Comparison of ENCODE assay signal across 2 cellular contexts in the genomic region with DNA sequence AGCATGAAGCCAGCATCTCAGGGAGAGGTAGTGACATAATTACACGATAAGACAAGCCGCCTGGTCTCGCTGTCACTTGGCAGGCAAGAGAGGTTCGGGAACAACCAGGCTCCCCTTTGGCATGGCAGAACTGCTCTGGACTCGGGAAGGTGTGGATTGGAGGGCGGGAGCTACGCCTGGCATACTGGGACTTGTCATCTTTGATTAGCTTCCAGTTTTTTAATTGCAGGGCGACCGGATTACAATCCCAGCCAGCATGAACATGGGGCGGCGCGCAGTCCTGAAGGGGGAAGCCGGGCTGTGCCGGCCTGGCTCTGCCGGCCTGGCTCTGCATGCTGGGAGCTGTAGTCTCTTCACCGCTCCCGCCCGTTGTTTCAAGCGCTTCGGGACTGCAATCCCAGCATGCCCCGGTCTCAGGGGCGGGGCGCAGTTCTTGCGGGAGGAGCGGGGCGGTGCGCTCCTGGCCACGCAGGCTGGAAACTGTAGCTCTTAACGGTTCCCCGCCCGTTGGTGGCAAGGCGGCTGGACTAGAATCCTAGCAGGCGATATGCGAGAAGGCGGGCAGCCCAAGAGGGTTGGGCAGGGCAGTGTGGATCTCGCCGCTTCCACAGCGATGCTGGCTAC.
TF ChIP-seq lines count a peak whose summit lies in the region.

No MANE protein-coding gene starts in this region.

TF ChIP-seq in liver, 16 proteins besides CTCF, POLR2A, EP300 and RAD21:
- no peak for TF ChIP-seq EGR1 (IDR thresholded peaks at IDR 0.05; ENCODE audit: low read depth in 2 of 2)
- TF ChIP-seq FOXA2 (IDR thresholded peaks at IDR 0.05) = no peak
- no peak for TF ChIP-seq FOXA1 (IDR thresholded peaks at IDR 0.05)
- TF ChIP-seq, protein P1, sequence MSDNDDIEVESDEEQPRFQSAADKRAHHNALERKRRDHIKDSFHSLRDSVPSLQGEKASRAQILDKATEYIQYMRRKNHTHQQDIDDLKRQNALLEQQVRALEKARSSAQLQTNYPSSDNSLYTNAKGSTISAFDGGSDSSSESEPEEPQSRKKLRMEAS (IDR thresholded peaks at IDR 0.05) = peak; percentile 10
- TF ChIP-seq YY1 (IDR thresholded peaks at IDR 0.05) = peak; percentile 55
- TF ChIP-seq HNF4A (conservative IDR thresholded peaks at IDR 0.05) = peak in 1 of 2 donors; percentile 3
- TF ChIP-seq, protein P2, sequence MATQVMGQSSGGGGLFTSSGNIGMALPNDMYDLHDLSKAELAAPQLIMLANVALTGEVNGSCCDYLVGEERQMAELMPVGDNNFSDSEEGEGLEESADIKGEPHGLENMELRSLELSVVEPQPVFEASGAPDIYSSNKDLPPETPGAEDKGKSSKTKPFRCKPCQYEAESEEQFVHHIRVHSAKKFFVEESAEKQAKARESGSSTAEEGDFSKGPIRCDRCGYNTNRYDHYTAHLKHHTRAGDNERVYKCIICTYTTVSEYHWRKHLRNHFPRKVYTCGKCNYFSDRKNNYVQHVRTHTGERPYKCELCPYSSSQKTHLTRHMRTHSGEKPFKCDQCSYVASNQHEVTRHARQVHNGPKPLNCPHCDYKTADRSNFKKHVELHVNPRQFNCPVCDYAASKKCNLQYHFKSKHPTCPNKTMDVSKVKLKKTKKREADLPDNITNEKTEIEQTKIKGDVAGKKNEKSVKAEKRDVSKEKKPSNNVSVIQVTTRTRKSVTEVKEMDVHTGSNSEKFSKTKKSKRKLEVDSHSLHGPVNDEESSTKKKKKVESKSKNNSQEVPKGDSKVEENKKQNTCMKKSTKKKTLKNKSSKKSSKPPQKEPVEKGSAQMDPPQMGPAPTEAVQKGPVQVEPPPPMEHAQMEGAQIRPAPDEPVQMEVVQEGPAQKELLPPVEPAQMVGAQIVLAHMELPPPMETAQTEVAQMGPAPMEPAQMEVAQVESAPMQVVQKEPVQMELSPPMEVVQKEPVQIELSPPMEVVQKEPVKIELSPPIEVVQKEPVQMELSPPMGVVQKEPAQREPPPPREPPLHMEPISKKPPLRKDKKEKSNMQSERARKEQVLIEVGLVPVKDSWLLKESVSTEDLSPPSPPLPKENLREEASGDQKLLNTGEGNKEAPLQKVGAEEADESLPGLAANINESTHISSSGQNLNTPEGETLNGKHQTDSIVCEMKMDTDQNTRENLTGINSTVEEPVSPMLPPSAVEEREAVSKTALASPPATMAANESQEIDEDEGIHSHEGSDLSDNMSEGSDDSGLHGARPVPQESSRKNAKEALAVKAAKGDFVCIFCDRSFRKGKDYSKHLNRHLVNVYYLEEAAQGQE (IDR thresholded peaks at IDR 0.05) = peak; percentile 33

TF ChIP-seq in HepG2, 621 proteins besides CTCF, POLR2A, EP300 and RAD21:
- TF ChIP-seq ZC3H13 (CRISPR knock-in tag; IDR thresholded peaks at IDR 0.05) (no peak), SP1 (IDR thresholded peaks at IDR 0.05) (no peak), SP1 (CRISPR knock-in tag; IDR thresholded peaks at IDR 0.05) (no peak), ERF (CRISPR knock-in tag; IDR thresholded peaks at IDR 0.05) (no peak), GABPA (IDR thresholded peaks at IDR 0.05; ENCODE audit: low read depth, low read length) (no peak), GABPA (CRISPR knock-in tag; IDR thresholded peaks at IDR 0.05; ENCODE audit: low read depth) (no peak), ZSCAN25 (CRISPR knock-in tag; IDR thresholded peaks at IDR 0.05) (no peak), KLF9 (CRISPR knock-in tag; IDR thresholded peaks at IDR 0.05; ENCODE audit: low read depth) (no peak), NFIB (CRISPR knock-in tag; IDR thresholded peaks at IDR 0.05; ENCODE audit: borderline replicate concordance) (no peak), ZBTB20 (CRISPR knock-in tag; IDR thresholded peaks at IDR 0.05; ENCODE audit: borderline replicate concordance, low read depth) (no peak), JDP2 (CRISPR knock-in tag; IDR thresholded peaks at IDR 0.05; ENCODE audit: borderline replicate concordance) (no peak), MATR3 (CRISPR knock-in tag; IDR thresholded peaks at IDR 0.05) (no peak), ZKSCAN8 (CRISPR knock-in tag; IDR thresholded peaks at IDR 0.05; ENCODE audit: borderline replicate concordance) (no peak), HNRNPK (IDR thresholded peaks at IDR 0.05; ENCODE audit: low read depth, low read length, poor library complexity, severe bottlenecking) (no peak)
- TF ChIP-seq, protein P3, sequence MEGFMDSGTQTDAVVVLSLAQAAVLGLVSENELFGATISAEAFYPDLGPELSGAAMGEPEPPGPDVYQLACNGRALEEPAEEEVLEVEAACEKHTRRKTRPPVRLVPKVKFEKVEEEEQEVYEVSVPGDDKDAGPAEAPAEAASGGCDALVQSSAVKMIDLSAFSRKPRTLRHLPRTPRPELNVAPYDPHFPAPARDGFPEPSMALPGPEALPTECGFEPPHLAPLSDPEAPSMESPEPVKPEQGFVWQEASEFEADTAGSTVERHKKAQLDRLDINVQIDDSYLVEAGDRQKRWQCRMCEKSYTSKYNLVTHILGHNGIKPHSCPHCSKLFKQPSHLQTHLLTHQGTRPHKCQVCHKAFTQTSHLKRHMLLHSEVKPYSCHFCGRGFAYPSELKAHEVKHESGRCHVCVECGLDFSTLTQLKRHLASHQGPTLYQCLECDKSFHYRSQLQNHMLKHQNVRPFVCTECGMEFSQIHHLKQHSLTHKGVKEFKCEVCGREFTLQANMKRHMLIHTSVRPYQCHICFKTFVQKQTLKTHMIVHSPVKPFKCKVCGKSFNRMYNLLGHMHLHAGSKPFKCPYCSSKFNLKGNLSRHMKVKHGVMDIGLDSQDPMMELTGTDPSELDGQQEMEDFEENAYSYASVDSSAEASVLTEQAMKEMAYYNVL (CRISPR knock-in tag; IDR thresholded peaks at IDR 0.05; ENCODE audit: borderline replicate concordance) = no peak
- TF ChIP-seq, protein P4, sequence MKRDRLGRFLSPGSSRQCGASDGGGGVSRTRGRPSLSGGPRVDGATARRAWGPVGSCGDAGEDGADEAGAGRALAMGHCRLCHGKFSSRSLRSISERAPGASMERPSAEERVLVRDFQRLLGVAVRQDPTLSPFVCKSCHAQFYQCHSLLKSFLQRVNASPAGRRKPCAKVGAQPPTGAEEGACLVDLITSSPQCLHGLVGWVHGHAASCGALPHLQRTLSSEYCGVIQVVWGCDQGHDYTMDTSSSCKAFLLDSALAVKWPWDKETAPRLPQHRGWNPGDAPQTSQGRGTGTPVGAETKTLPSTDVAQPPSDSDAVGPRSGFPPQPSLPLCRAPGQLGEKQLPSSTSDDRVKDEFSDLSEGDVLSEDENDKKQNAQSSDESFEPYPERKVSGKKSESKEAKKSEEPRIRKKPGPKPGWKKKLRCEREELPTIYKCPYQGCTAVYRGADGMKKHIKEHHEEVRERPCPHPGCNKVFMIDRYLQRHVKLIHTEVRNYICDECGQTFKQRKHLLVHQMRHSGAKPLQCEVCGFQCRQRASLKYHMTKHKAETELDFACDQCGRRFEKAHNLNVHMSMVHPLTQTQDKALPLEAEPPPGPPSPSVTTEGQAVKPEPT (CRISPR knock-in tag; IDR thresholded peaks at IDR 0.05; ENCODE audit: low read depth) = no peak
- TF ChIP-seq, protein P5, sequence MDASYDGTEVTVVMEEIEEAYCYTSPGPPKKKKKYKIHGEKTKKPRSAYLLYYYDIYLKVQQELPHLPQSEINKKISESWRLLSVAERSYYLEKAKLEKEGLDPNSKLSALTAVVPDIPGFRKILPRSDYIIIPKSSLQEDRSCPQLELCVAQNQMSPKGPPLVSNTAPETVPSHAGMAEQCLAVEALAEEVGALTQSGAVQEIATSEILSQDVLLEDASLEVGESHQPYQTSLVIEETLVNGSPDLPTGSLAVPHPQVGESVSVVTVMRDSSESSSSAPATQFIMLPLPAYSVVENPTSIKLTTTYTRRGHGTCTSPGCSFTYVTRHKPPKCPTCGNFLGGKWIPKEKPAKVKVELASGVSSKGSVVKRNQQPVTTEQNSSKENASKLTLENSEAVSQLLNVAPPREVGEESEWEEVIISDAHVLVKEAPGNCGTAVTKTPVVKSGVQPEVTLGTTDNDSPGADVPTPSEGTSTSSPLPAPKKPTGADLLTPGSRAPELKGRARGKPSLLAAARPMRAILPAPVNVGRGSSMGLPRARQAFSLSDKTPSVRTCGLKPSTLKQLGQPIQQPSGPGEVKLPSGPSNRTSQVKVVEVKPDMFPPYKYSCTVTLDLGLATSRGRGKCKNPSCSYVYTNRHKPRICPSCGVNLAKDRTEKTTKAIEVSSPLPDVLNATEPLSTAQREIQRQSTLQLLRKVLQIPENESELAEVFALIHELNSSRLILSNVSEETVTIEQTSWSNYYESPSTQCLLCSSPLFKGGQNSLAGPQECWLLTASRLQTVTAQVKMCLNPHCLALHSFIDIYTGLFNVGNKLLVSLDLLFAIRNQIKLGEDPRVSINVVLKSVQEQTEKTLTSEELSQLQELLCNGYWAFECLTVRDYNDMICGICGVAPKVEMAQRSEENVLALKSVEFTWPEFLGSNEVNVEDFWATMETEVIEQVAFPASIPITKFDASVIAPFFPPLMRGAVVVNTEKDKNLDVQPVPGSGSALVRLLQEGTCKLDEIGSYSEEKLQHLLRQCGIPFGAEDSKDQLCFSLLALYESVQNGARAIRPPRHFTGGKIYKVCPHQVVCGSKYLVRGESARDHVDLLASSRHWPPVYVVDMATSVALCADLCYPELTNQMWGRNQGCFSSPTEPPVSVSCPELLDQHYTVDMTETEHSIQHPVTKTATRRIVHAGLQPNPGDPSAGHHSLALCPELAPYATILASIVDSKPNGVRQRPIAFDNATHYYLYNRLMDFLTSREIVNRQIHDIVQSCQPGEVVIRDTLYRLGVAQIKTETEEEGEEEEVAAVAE (CRISPR knock-in tag; IDR thresholded peaks at IDR 0.05; ENCODE audit: borderline replicate concordance) = no peak
